ENCODE assay signal across 18 cellular contexts in genomic region chr18:58297198-58297597, GRCh38.
DNase-seq lines count a peak whose midpoint lies in the region; ATAC-seq and TF ChIP-seq lines count a peak whose summit lies in the region.
"Had no signal": no experiment of that assay in that cellular context is flagged by ENCODE, and none has a peak within 500 bp of the region (broad histone marks: within the 10 kb centered on the region; RNA-seq: fewer than 3 reads in every experiment).

No MANE protein-coding gene starts in this region.

- peak; percentile 92 to 95 for ATAC-seq in activated T-cell treated with anti-CD3 and anti-CD28 coated beads, Interleukin-2, amount 50 U/mL, for 72 hours (replicated peaks in 1 of 2)
- peak; percentile 59 for ATAC-seq in stimulated activated memory B cell treated with anti-CD40 and anti-IgM and Interleukin-4, amounts not matched to agents 10 μg/mL and 1 μg/mL and 100 μg/mL, for 72 hours
- no peak for ATAC-seq in GM19467 (IDR thresholded peaks at IDR 0.05; ENCODE audit: unreplicated experiment)
- ATAC-seq: A549, mucosa of descending colon had no signal

- no peaks in the 10 kb centered on the region for H3K36me3 Mint-ChIP-seq in activated T-cell treated with anti-CD3 and anti-CD28 coated beads, Interleukin-2, amount 50 U/mL, for 72 hours (ENCODE audit: insufficient read depth in 2 of 2)
- no peaks in the 10 kb centered on the region for H3K36me3 Mint-ChIP-seq in T-helper 2 cell treated with Interferon-gamma antibody and Interleukin-4, amounts not matched to agents 5 μg/mL and 100 μg/mL, for 36 hours (ENCODE audit: low read depth)
- peaks cover 17% of the 10 kb centered on the region for H3K36me3 Mint-ChIP-seq in stimulated activated memory B cell treated with anti-CD40 and anti-IgM and Interleukin-4, amounts not matched to agents 10 μg/mL and 1 μg/mL and 100 μg/mL, for 72 hours
- H3K36me3 Mint-ChIP-seq: activated naive CD8-positive, alpha-beta T cell treated with anti-CD3 and anti-CD28 coated beads, Interleukin-2, amount 10 ng/mL, durations not matched to agents 7 days and 5 days had no signal

- H3K27ac Mint-ChIP-seq in activated T-cell treated with anti-CD3 and anti-CD28 coated beads, Interleukin-2, amount 50 U/mL, for 72 hours = no peak overlapping the region
- no peak overlapping the region for H3K27ac Mint-ChIP-seq in T-helper 2 cell treated with Interferon-gamma antibody and Interleukin-4, amounts not matched to agents 5 μg/mL and 100 μg/mL, for 36 hours
- no peak overlapping the region for H3K27ac Mint-ChIP-seq in stimulated activated memory B cell treated with anti-CD40 and anti-IgM and Interleukin-4, amounts not matched to agents 10 μg/mL and 1 μg/mL and 100 μg/mL, for 72 hours
- H3K27ac Mint-ChIP-seq: activated naive CD8-positive, alpha-beta T cell treated with anti-CD3 and anti-CD28 coated beads, Interleukin-2, amount 10 ng/mL, durations not matched to agents 7 days and 5 days had no signal

- H3K9me3 Mint-ChIP-seq in activated T-cell treated with anti-CD3 and anti-CD28 coated beads, Interleukin-2, amount 50 U/mL, for 72 hours = no peaks in the 10 kb centered on the region
- no peaks in the 10 kb centered on the region for H3K9me3 Mint-ChIP-seq in T-helper 2 cell treated with Interferon-gamma antibody and Interleukin-4, amounts not matched to agents 5 μg/mL and 100 μg/mL, for 36 hours
- no peaks in the 10 kb centered on the region for H3K9me3 Mint-ChIP-seq in stimulated activated memory B cell treated with anti-CD40 and anti-IgM and Interleukin-4, amounts not matched to agents 10 μg/mL and 1 μg/mL and 100 μg/mL, for 72 hours
- H3K9me3 Mint-ChIP-seq: activated naive CD8-positive, alpha-beta T cell treated with anti-CD3 and anti-CD28 coated beads, Interleukin-2, amount 10 ng/mL, durations not matched to agents 7 days and 5 days had no signal

- peak; percentile 22 to 27 for DNase-seq in activated T-cell treated with anti-CD3 and anti-CD28 coated beads, Interleukin-2, amount 50 U/mL, for 72 hours
- DNase-seq in activated T-cell treated with anti-CD3 and anti-CD28 coated beads for 4 hours (no peak), fibroblast of mammary gland (ENCODE audit: low read depth) (peak; percentile 56), AG08396 (ENCODE audit: low spot score) (no peak), OCI-M2 (lab: John Stamatoyannopoulos, UW; ENCODE audit: unreplicated experiment) (no peak)
- peak; percentile 40 for DNase-seq in T-helper 2 cell treated with Interferon-gamma antibody and Interleukin-4, amounts not matched to agents 5 μg/mL and 100 μg/mL, for 36 hours (ENCODE audit: low spot score)
- DNase-seq: activated naive CD8-positive, alpha-beta T cell treated with anti-CD3 and anti-CD28 coated beads, Interleukin-2, amount 10 ng/mL, durations not matched to agents 7 days and 5 days; Calu3; dermis blood vessel endothelial cell; mucosa of descending colon; NCI-H187 treated with DMSO at 0.1 percent for 48 hours; NCI-H69; SJCRH30; small intestine; substantia nigra had no signal

- peaks cover 21% of the 10 kb centered on the region for H3K27me3 Mint-ChIP-seq in activated T-cell treated with anti-CD3 and anti-CD28 coated beads, Interleukin-2, amount 50 U/mL, for 72 hours (ENCODE audit: low read depth)
- peaks cover 13% of the 10 kb centered on the region for H3K27me3 Mint-ChIP-seq in T-helper 2 cell treated with Interferon-gamma antibody and Interleukin-4, amounts not matched to agents 5 μg/mL and 100 μg/mL, for 36 hours (ENCODE audit: low read depth)
- no peaks in the 10 kb centered on the region for H3K27me3 Mint-ChIP-seq in stimulated activated memory B cell treated with anti-CD40 and anti-IgM and Interleukin-4, amounts not matched to agents 10 μg/mL and 1 μg/mL and 100 μg/mL, for 72 hours

- peaks cover 23% of the 10 kb centered on the region for H3K4me1 Mint-ChIP-seq in activated T-cell treated with anti-CD3 and anti-CD28 coated beads, Interleukin-2, amount 50 U/mL, for 72 hours (ENCODE audit: low read depth)
- H3K4me1 Mint-ChIP-seq in T-helper 2 cell treated with Interferon-gamma antibody and Interleukin-4, amounts not matched to agents 5 μg/mL and 100 μg/mL, for 36 hours (ENCODE audit: low read depth) = peaks cover 9% of the 10 kb centered on the region
- peaks cover 26% of the 10 kb centered on the region for H3K4me1 Mint-ChIP-seq in stimulated activated memory B cell treated with anti-CD40 and anti-IgM and Interleukin-4, amounts not matched to agents 10 μg/mL and 1 μg/mL and 100 μg/mL, for 72 hours

- H3K4me3 Mint-ChIP-seq in activated T-cell treated with anti-CD3 and anti-CD28 coated beads, Interleukin-2, amount 50 U/mL, for 72 hours = no peak overlapping the region
- H3K4me3 Mint-ChIP-seq in T-helper 2 cell treated with Interferon-gamma antibody and Interleukin-4, amounts not matched to agents 5 μg/mL and 100 μg/mL, for 36 hours = no peak overlapping the region
- H3K4me3 Mint-ChIP-seq in stimulated activated memory B cell treated with anti-CD40 and anti-IgM and Interleukin-4, amounts not matched to agents 10 μg/mL and 1 μg/mL and 100 μg/mL, for 72 hours = no peak overlapping the region
- H3K4me3 Mint-ChIP-seq: activated naive CD8-positive, alpha-beta T cell treated with anti-CD3 and anti-CD28 coated beads, Interleukin-2, amount 10 ng/mL, durations not matched to agents 7 days and 5 days had no signal

- TF ChIP-seq CTCF in fibroblast of mammary gland (conservative IDR thresholded peaks at IDR 0.05; ENCODE audit: control insufficient read depth, insufficient read depth, low read depth, low read length) = no peak

- H3K4me3 ChIP-seq in fibroblast of mammary gland (ENCODE audit: control insufficient read depth, low read depth, low read length) = no peak overlapping the region
- H3K4me3 ChIP-seq: A549, mucosa of descending colon, SJCRH30 had no signal

Comparison
In these comparisons a context has a peak if more than half of its experiments do, and no peak if none do; other contexts are left out.
1. DNase-seq: peak in activated T-cell treated with anti-CD3 and anti-CD28 coated beads, Interleukin-2, amount 50 U/mL, for 72 hours (2 of 2), T-helper 2 cell treated with Interferon-gamma antibody and Interleukin-4, amounts not matched to agents 5 μg/mL and 100 μg/mL, for 36 hours (single experiment) and fibroblast of mammary gland (single experiment); none in activated T-cell treated with anti-CD3 and anti-CD28 coated beads for 4 hours (single experiment), AG08396 (single experiment) and OCI-M2 (single experiment).